25 cellular contexts compared by ENCODE assay signal in the genomic region with DNA sequence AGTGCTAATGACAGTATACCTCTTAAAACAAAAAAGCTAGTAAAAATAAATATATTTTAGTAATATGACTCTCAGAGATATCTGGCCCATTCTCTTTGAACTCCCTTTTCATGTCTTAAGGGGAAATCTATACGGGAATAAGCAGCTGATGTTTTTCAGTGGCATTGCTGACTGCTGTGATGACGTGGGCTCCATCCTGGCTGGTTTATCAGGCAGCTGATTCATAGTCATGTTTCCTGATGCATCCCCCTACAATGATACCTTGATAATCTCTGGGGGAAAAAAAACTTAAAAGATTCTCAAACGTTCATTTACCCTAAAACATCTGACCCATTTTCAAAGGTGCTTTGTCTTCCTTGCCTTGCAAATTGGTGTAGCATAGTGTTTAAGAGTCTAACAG. TPM values are rescaled to one million over a fixed set of nuclear protein-coding genes. Genes with fewer than 3 reads are reported as not detected.
DNase-seq lines count a peak whose midpoint lies in the region; ATAC-seq, FAIRE-seq and TF ChIP-seq lines count a peak whose summit lies in the region.
"Had no signal": no experiment of that assay in that cellular context is flagged by ENCODE, and none has a peak within 500 bp of the region (broad histone marks: within the 10 kb centered on the region; RNA-seq: fewer than 3 reads in every experiment).

No MANE protein-coding gene starts in this region.

- no peak overlapping the region for H2AFZ ChIP-seq in HepG2 (ENCODE audit: low read length)

- ATAC-seq in right lobe of liver (peak in 3 of 4 donors; percentile 32 to 60 (median 35)), HepG2 (no peak), GM21576 (IDR thresholded peaks at IDR 0.05; ENCODE audit: unreplicated experiment) (no peak), gastroesophageal sphincter (no peak), HG02973 (IDR thresholded peaks at IDR 0.05; ENCODE audit: unreplicated experiment) (no peak)
- ATAC-seq: activated CD4-positive, CD25-positive, alpha-beta regulatory T cell treated with anti-CD3 and anti-CD28 coated beads, Interleukin-2, amount 50 U/mL, for 24 hours; activated T-helper 17 cell treated with anti-CD3 and anti-CD28 coated beads, Interleukin-2, amount 50 U/mL, for 72 hours; natural killer cell treated with Interleukin-12 subunit alpha and Interleukin-12 subunit beta and Interleukin-15 and Interleukin-18, amount 100 ng/mL, for 72 hours; T-helper 17 cell had no signal

- H3K9ac ChIP-seq in HepG2 (ENCODE audit: insufficient read depth, low read depth, low read length): no peak overlapping the region

- 61% methylated on average over 3 of the region's 3 CpGs for WGBS in right lobe of liver (ENCODE audit: insufficient coverage, low coverage, low lambda C conversion rate, missing lambda C conversion rate)
- 74% methylated on average over 3 of the region's 3 CpGs for WGBS in HepG2 (ENCODE audit: low lambda C conversion rate)
- 87 to 100% methylated on average over 3 of the region's 3 CpGs for WGBS in gastroesophageal sphincter (ENCODE audit: low coverage in 1 of 2), 2 donors

- POLR2A ChIA-PET in HepG2 (lab: Yijun Ruan, JAX): interaction anchor here (1.8 to 2.4 kb wide), 3 partner anchors 49 to 170 kb away, joined by 9 to 23 read pairs (median 12); a partner anchor contains a TSS

- DNase-seq in right lobe of liver: peak in 1 of 3 donors; percentile 25
- no peak for DNase-seq in HepG2 (ENCODE audit: low spot score)
- peak; percentile 63 for DNase-seq in amniotic epithelial cell (ENCODE audit: low read depth)
- peak; percentile 96 to 98 for DNase-seq in lung microvascular endothelial cell (ENCODE audit: low read depth in 2 of 2)
- no peak for DNase-seq in HFFc6
- DNase-seq: ACHN; CD4-positive, CD25-positive, alpha-beta regulatory T cell; DMS79; effector memory CD4-positive, alpha-beta T cell; GOT3; NCI-H187 treated with DMSO at 0.1 percent for 48 hours; NK-92 treated with Interleukin-12 subunit alpha and Interleukin-12 subunit beta, amount 100 ng/mL, for 24 hours; Right ventricle myocardium superior; T-helper 17 cell; tibial artery had no signal

- H3K9me3 ChIP-seq in right lobe of liver (no peaks in the 10 kb centered on the region), HepG2 (ENCODE audit: low read length) (no peaks in the 10 kb centered on the region), gastroesophageal sphincter (no peaks in the 10 kb centered on the region)
- H3K9me3 ChIP-seq: prostate gland, tibial artery had no signal

- CTCF ChIA-PET in HepG2 (lab: Yijun Ruan, JAX; ENCODE audit: low intra/inter-chr PET ratio, low total read pairs): no interaction called here

- H3K36me3 ChIP-seq in right lobe of liver (no peaks in the 10 kb centered on the region), HepG2 (replicated peaks in 1 of 2; ENCODE audit: control insufficient read depth in 1 of 2, insufficient read depth in 2 of 2, low read length in 2 of 2) (no peaks in the 10 kb centered on the region), gastroesophageal sphincter (no peaks in the 10 kb centered on the region)
- H3K36me3 ChIP-seq: prostate gland, tibial artery had no signal

- H4K20me1 ChIP-seq in HepG2 (ENCODE audit: insufficient read depth, low read length): no peaks in the 10 kb centered on the region

- H3K79me2 ChIP-seq in HepG2 (ENCODE audit: insufficient read depth, low read length): no peaks in the 10 kb centered on the region

- FAIRE-seq in HepG2 (lab: Jason Lieb, UNC): no peak
- FAIRE-seq: GM18507 had no signal

- BruUV-seq in HepG2 (replicated peaks; lab: Mats Ljungman, UMichigan): no TSS peak

- in situ Hi-C loops in HepG2 (cut with HindIII; ENCODE audit: extremely low pct_ligation_motif_present, low pct_unique_long_range_greater_than_20kb): no loop called here

- peak overlapping the region in 1 of 3 donors; percentile 49 for H3K27ac ChIP-seq in right lobe of liver
- H3K27ac ChIP-seq in HepG2 (ENCODE audit: extremely low read length, insufficient read depth, low read length): no peak overlapping the region
- no peak overlapping the region for H3K27ac ChIP-seq in gastroesophageal sphincter
- H3K27ac ChIP-seq: prostate gland, tibial artery had no signal

- no peak overlapping the region for H3K27ac Mint-ChIP-seq in HFFc6
- H3K27ac Mint-ChIP-seq: activated T-helper 17 cell treated with anti-CD3 and anti-CD28 coated beads, Interleukin-2, amount 50 U/mL, for 72 hours; CD4-positive, CD25-positive, alpha-beta regulatory T cell; natural killer cell treated with Interleukin-12 subunit alpha and Interleukin-12 subunit beta and Interleukin-15 and Interleukin-18, amount 100 ng/mL, for 72 hours; T-helper 17 cell had no signal

- H3K4me3 ChIP-seq in right lobe of liver (no peak overlapping the region), HepG2 (replicated peaks in 1 of 3; ENCODE audit: insufficient read depth in 1 of 3, low read depth in 2 of 3, low read length in 3 of 3) (no peak overlapping the region), gastroesophageal sphincter (no peak overlapping the region)
- H3K4me3 ChIP-seq: prostate gland, tibial artery had no signal

- H3K9me3 Mint-ChIP-seq in HFFc6: no peaks in the 10 kb centered on the region
- H3K9me3 Mint-ChIP-seq: activated T-helper 17 cell treated with anti-CD3 and anti-CD28 coated beads, Interleukin-2, amount 50 U/mL, for 72 hours; central memory CD8-positive, alpha-beta T cell; natural killer cell treated with Interleukin-12 subunit alpha and Interleukin-12 subunit beta and Interleukin-15 and Interleukin-18, amount 100 ng/mL, for 72 hours had no signal

- peaks cover 0 to 14% (median 1%) of the 10 kb centered on the region in 4 donors for H3K4me1 ChIP-seq in right lobe of liver
- H3K4me1 ChIP-seq in HepG2 (ENCODE audit: insufficient read depth, low read length): peaks cover 57% of the 10 kb centered on the region
- peaks cover 0 to 47% (median 12%) of the 10 kb centered on the region in 3 donors for H3K4me1 ChIP-seq in gastroesophageal sphincter

- peaks cover 55% of the 10 kb centered on the region for H3K4me1 Mint-ChIP-seq in HFFc6 (ENCODE audit: low read depth)
- H3K4me1 Mint-ChIP-seq: activated T-helper 17 cell treated with anti-CD3 and anti-CD28 coated beads, Interleukin-2, amount 50 U/mL, for 72 hours; central memory CD8-positive, alpha-beta T cell had no signal

- TF ChIP-seq CTCF in right lobe of liver (IDR thresholded peaks at IDR 0.05): no peak
- no peak for TF ChIP-seq CTCF in HepG2 (CRISPR knock-in tag; IDR thresholded peaks at IDR 0.05)
- TF ChIP-seq CTCF in HFFc6 (IDR thresholded peaks at IDR 0.05): no peak
- TF ChIP-seq CTCF in gastroesophageal sphincter (IDR thresholded peaks at IDR 0.05): no peak

- TF ChIP-seq RAD21 in HepG2 (CRISPR knock-in tag; IDR thresholded peaks at IDR 0.05): no peak

- no peaks in the 10 kb centered on the region; the same call in 1 of the 2 replicates for H3K27me3 Mint-ChIP-seq in HFFc6 (ENCODE audit: insufficient read depth)

- TF ChIP-seq EP300 in HepG2 (IDR thresholded peaks at IDR 0.05; ENCODE audit: low read depth in 2 of 2, low read length in 2 of 2) (no peak), HepG2 (CRISPR knock-in tag; IDR thresholded peaks at IDR 0.05; ENCODE audit: borderline replicate concordance) (no peak), gastroesophageal sphincter (IDR thresholded peaks at IDR 0.05) (no peak)

- TF ChIP-seq POLR2A in right lobe of liver (IDR thresholded peaks at IDR 0.05) (no peak), HepG2 (IDR thresholded peaks at IDR 0.05; ENCODE audit: insufficient read depth in 1 of 2, low read depth in 2 of 2, low read length in 2 of 2) (no peak), gastroesophageal sphincter (IDR thresholded peaks at IDR 0.05) (no peak)

- no peaks in the 10 kb centered on the region for H3K36me3 Mint-ChIP-seq in HFFc6 (ENCODE audit: low read depth)
- H3K36me3 Mint-ChIP-seq: CD4-positive, CD25-positive, alpha-beta regulatory T cell; natural killer cell treated with Interleukin-12 subunit alpha and Interleukin-12 subunit beta and Interleukin-15 and Interleukin-18, amount 100 ng/mL, for 72 hours had no signal

- intact Hi-C loops in right lobe of liver (cut with DNase I): loop anchor here in 1 of 2 donors (10.0 kb wide), 1 partner anchor 178 kb away; no protein-coding TSS in a partner anchor
- intact Hi-C loops in HepG2 (cut with micrococcal nuclease; ENCODE audit: unreplicated experiment): no loop called here

- H3K4me2 ChIP-seq in HepG2 (ENCODE audit: low read depth, low read length): no peak overlapping the region

- H3K4me3 Mint-ChIP-seq in HFFc6: no peak overlapping the region
- H3K4me3 Mint-ChIP-seq: activated T-helper 17 cell treated with anti-CD3 and anti-CD28 coated beads, Interleukin-2, amount 50 U/mL, for 72 hours; CD4-positive, CD25-positive, alpha-beta regulatory T cell; central memory CD8-positive, alpha-beta T cell; natural killer cell treated with Interleukin-12 subunit alpha and Interleukin-12 subunit beta and Interleukin-15 and Interleukin-18, amount 100 ng/mL, for 72 hours; T-helper 17 cell had no signal

- H3K27me3 ChIP-seq in right lobe of liver (no peaks in the 10 kb centered on the region), HepG2 (ENCODE audit: control insufficient read depth in 1 of 2, insufficient read depth in 2 of 2, low read length in 2 of 2) (no peaks in the 10 kb centered on the region), gastroesophageal sphincter (no peaks in the 10 kb centered on the region)
- H3K27me3 ChIP-seq: tibial artery had no signal

RNA-seq across cellular contexts. Expression of a gene that starts 53.8 kb away (rescaled TPM):
- total RNA-seq in right lobe of liver (under 1 TPM; 0.49 to 0.99 (median 0.75) TPM), HepG2 (2016; rRNA removed; fragmentation: Illumina TruSeq; extraction: Trizol) (0.13 and 0.24 TPM in 2 replicates), lung microvascular endothelial cell (60.8 and 487 TPM in 2 replicates), gastroesophageal sphincter (under 1 TPM in 2 of 4 donors, not detected in 2; 0.19 to 0.27 TPM)
- total RNA-seq in HepG2 (2016; cell fraction: cytosol; rRNA removed; fragmentation: Illumina TruSeq; extraction: Trizol; ENCODE audit: low read depth): not detected in 2 replicates
- 0.28 and 0.37 TPM in 2 replicates for total RNA-seq in HepG2 (2016; cell fraction: insoluble cytoplasmic fraction; rRNA removed; fragmentation: Illumina TruSeq; extraction: Trizol)
- total RNA-seq in HepG2 (2016; cell fraction: membrane; rRNA removed; fragmentation: Illumina TruSeq; extraction: Trizol): 0.03 TPM in 1 of 2 replicates, not detected in the other
- 0.34 and 0.62 TPM in 2 replicates for total RNA-seq in HepG2 (2016; cell fraction: nucleus; rRNA removed; fragmentation: Illumina TruSeq; extraction: Trizol)
- polyA plus RNA-seq in HepG2 (2011; rRNA removed): 0.57 and 0.67 TPM in 2 replicates
- 0.24 and 0.28 TPM in 2 replicates for polyA plus RNA-seq in HepG2 (2011; cell fraction: cytosol; rRNA removed)
- 3.3 and 4.6 TPM in 2 replicates for polyA plus RNA-seq in HepG2 (2011; cell fraction: nucleus; rRNA removed)
- polyA plus RNA-seq in HepG2 (2012): 0.71 and 0.97 TPM in 2 replicates
- 0.10 TPM in 1 of 2 replicates, not detected in the other for polyA plus RNA-seq in HepG2 (2016; cell fraction: cytosol; fragmentation: Illumina TruSeq; extraction: Trizol; ENCODE audit: low read depth)
- 0.05 and 0.14 TPM in 2 replicates for polyA plus RNA-seq in HepG2 (2016; cell fraction: insoluble cytoplasmic fraction; fragmentation: Illumina TruSeq; extraction: Trizol; ENCODE audit: low read depth)
- 0.07 TPM in 1 of 2 replicates, not detected in the other for polyA plus RNA-seq in HepG2 (2016; cell fraction: membrane; fragmentation: Illumina TruSeq; extraction: Trizol; ENCODE audit: low read depth)
- 0.79 and 1.1 TPM in 2 replicates for polyA plus RNA-seq in HepG2 (2016; cell fraction: nucleus; fragmentation: Illumina TruSeq; extraction: Trizol; ENCODE audit: insufficient read depth, low read depth)
- polyA minus RNA-seq in HepG2 (2011; rRNA and poly(A)+ RNA removed; ENCODE audit: low replicate concordance): 0.92 and 11.5 TPM in 2 replicates
- 0.20 and 0.70 TPM in 2 replicates for polyA minus RNA-seq in HepG2 (2011; cell fraction: cytosol; rRNA and poly(A)+ RNA removed)
- 0.99 and 1.4 TPM in 2 replicates for polyA minus RNA-seq in HepG2 (2011; cell fraction: nucleus; rRNA and poly(A)+ RNA removed)
- under 1 TPM in 3 of 6 experiments, not detected in 3; 0.03 to 0.09 (median 0.05) TPM for total RNA-seq in HFFc6 (2021; fragmentation: NEBNext Ultra II Directional; extraction: Animal tissue kit (Norgen Biotek cat#: 25700))
- total RNA-seq: activated CD8-positive, alpha-beta memory T cell treated with anti-CD3 and anti-CD28 coated beads for 36 hours; activated T-helper 17 cell treated with anti-CD3 and anti-CD28 coated beads, Interleukin-2, amount 50 U/mL, for 72 hours; CD4-positive, CD25-positive, alpha-beta regulatory T cell; natural killer cell treated with Interleukin-12 subunit alpha and Interleukin-12 subunit beta and Interleukin-15 and Interleukin-18, amount 100 ng/mL, for 72 hours; T-helper 17 cell had no signal
- polyA plus RNA-seq: CD4-positive, CD25-positive, alpha-beta regulatory T cell had no signal

Comparison
In these comparisons a context has a peak if more than half of its experiments do, and no peak if none do; other contexts are left out.
1. ATAC-seq: peak in right lobe of liver (3 of 4); none in HepG2 (single experiment), GM21576 (single experiment), gastroesophageal sphincter (single experiment) and HG02973 (single experiment).
2. DNase-seq: peak in amniotic epithelial cell (single experiment) and lung microvascular endothelial cell (2 of 2); none in HepG2 (single experiment) and HFFc6 (single experiment).
3. RNA of a gene that starts 53.8 kb away (total RNA-seq): 60.8 to 487 TPM in lung microvascular endothelial cell; 0.49 to 0.99 TPM in right lobe of liver, 0.03 to 0.62 TPM in HepG2, 0.19 to 0.27 TPM in gastroesophageal sphincter and 0.03 to 0.09 TPM in HFFc6; every median in the first group is over 10 times any median in the second.